16 cellular contexts compared by ENCODE assay signal in genomic region chr4:8383451-8384160, GRCh38. TPM values are rescaled to one million over a fixed set of nuclear protein-coding genes. Genes with fewer than 3 reads are reported as not detected.
DNase-seq lines count a peak whose midpoint lies in the region; ATAC-seq and TF ChIP-seq lines count a peak whose summit lies in the region.
"Had no signal": no experiment of that assay in that cellular context is flagged by ENCODE, and none has a peak within 500 bp of the region (broad histone marks: within the 10 kb centered on the region; RNA-seq: fewer than 3 reads in every experiment).

No MANE protein-coding gene starts in this region.

- H3K4me3 ChIP-seq in heart right ventricle: no peak overlapping the region
- H3K4me3 ChIP-seq in fibroblast of villous mesenchyme (ENCODE audit: low read depth, low read length): no peak overlapping the region
- H3K4me3 ChIP-seq in osteoblast (ENCODE audit: insufficient read depth, low read length): no peak overlapping the region
- no peak overlapping the region for H3K4me3 ChIP-seq in Caco-2 (ENCODE audit: low read depth, low read length)
- H3K4me3 ChIP-seq: A549, suprapubic skin had no signal

- POLR2A ChIA-PET in Caco-2 (lab: Charles Lee): no interaction called here

- 53 to 60% methylated on average over 19 of the region's 19 CpGs for WGBS in heart right ventricle, 2 donors

- CTCF ChIA-PET in Caco-2 (lab: Charles Lee): no interaction called here

- H3K4me3 Mint-ChIP-seq in Caco-2 (ENCODE audit: unreplicated experiment): no peak overlapping the region
- H3K4me3 Mint-ChIP-seq: activated CD4-positive, alpha-beta memory T cell treated with anti-CD3 and anti-CD28 coated beads for 36 hours; central memory CD8-positive, alpha-beta T cell had no signal

- peaks cover 12% of the 10 kb centered on the region for H3K4me1 Mint-ChIP-seq in Caco-2 (ENCODE audit: low read depth, unreplicated experiment)
- H3K4me1 Mint-ChIP-seq: central memory CD8-positive, alpha-beta T cell had no signal

- no peaks in the 10 kb centered on the region for H3K9me3 Mint-ChIP-seq in Caco-2 (ENCODE audit: unreplicated experiment)
- H3K9me3 Mint-ChIP-seq: activated CD4-positive, alpha-beta memory T cell treated with anti-CD3 and anti-CD28 coated beads for 36 hours; central memory CD8-positive, alpha-beta T cell had no signal

- H3K27ac Mint-ChIP-seq in Caco-2 (ENCODE audit: unreplicated experiment): no peak overlapping the region
- H3K27ac Mint-ChIP-seq: activated CD4-positive, alpha-beta memory T cell treated with anti-CD3 and anti-CD28 coated beads for 36 hours had no signal

- H2AFZ ChIP-seq in osteoblast (ENCODE audit: low read length): no peak overlapping the region

- BruUV-seq in Caco-2 (replicated peaks; lab: Mats Ljungman, UMichigan): no TSS peak

- ATAC-seq in heart right ventricle (peak in 2 of 8 donors; percentile 14 to 24), Right ventricle myocardium inferior (no peak)
- ATAC-seq: A549, HCT116 had no signal

- H3K4me1 ChIP-seq in heart right ventricle (peaks cover 0 to 54% (median 28%) of the 10 kb centered on the region in 9 donors), osteoblast (ENCODE audit: insufficient read depth, low read length) (peaks cover 3% of the 10 kb centered on the region), Caco-2 (peaks cover 7% of the 10 kb centered on the region)
- H3K4me1 ChIP-seq: suprapubic skin had no signal

- H3K9me3 ChIP-seq in heart right ventricle: no peaks in the 10 kb centered on the region
- no peaks in the 10 kb centered on the region for H3K9me3 ChIP-seq in osteoblast (ENCODE audit: low read depth, low read length)
- H3K9me3 ChIP-seq in Caco-2: no peaks in the 10 kb centered on the region
- H3K9me3 ChIP-seq: A549, suprapubic skin had no signal

- H3K27me3 Mint-ChIP-seq in Caco-2 (ENCODE audit: insufficient read depth, unreplicated experiment): no peaks in the 10 kb centered on the region
- H3K27me3 Mint-ChIP-seq: activated CD4-positive, alpha-beta memory T cell treated with anti-CD3 and anti-CD28 coated beads for 36 hours; central memory CD8-positive, alpha-beta T cell had no signal

- DNase-seq in heart right ventricle: no peak
- no peak for DNase-seq in Right ventricle myocardium inferior (ENCODE audit: missing footprints)
- peak; percentile 79 for DNase-seq in fibroblast of villous mesenchyme (ENCODE audit: low read depth)
- DNase-seq in osteoblast (ENCODE audit: insufficient read length, low spot score, missing footprints): peak; percentile 76
- no peak for DNase-seq in NCI-H345 (lab: John Stamatoyannopoulos, UW)
- DNase-seq in Caco-2: no peak
- DNase-seq in activated CD8-positive, alpha-beta memory T cell treated with anti-CD3 and anti-CD28 coated beads, Interleukin-2, amount 50 U/mL, for 4 hours: no peak
- DNase-seq in NCI-H69 (lab: John Stamatoyannopoulos, UW): no peak
- DNase-seq: activated CD4-positive, alpha-beta memory T cell treated with anti-CD3 and anti-CD28 coated beads for 36 hours; activated effector memory CD4-positive, alpha-beta T cell treated with anti-CD3 and anti-CD28 coated beads, Interleukin-2, amount 50 U/mL, for 16 hours; Calu3; NCI-H1048 had no signal

- no peak overlapping the region for H3K4me2 ChIP-seq in osteoblast (ENCODE audit: insufficient read depth, low read length)
- H3K4me2 ChIP-seq: A549 had no signal

- H3K36me3 Mint-ChIP-seq in Caco-2 (ENCODE audit: insufficient read depth, unreplicated experiment): no peaks in the 10 kb centered on the region

- no peaks in the 10 kb centered on the region for H3K27me3 ChIP-seq in heart right ventricle
- no peaks in the 10 kb centered on the region for H3K27me3 ChIP-seq in osteoblast (ENCODE audit: insufficient read depth, low read length)
- H3K27me3 ChIP-seq in Caco-2 (replicated peaks; ENCODE audit: control insufficient read depth, insufficient read depth, low read length): no peaks in the 10 kb centered on the region
- H3K27me3 ChIP-seq: suprapubic skin had no signal

- no peaks in the 10 kb centered on the region for H3K79me2 ChIP-seq in osteoblast (ENCODE audit: insufficient read depth, low read length)

- TF ChIP-seq CTCF in heart right ventricle (IDR thresholded peaks at IDR 0.05): no peak
- TF ChIP-seq CTCF in fibroblast of villous mesenchyme (IDR thresholded peaks at IDR 0.05; ENCODE audit: insufficient read depth, low read depth, low read length): no peak
- no peak for TF ChIP-seq CTCF in osteoblast (IDR thresholded peaks at IDR 0.05; ENCODE audit: extremely low read depth, low read depth, low read length)
- no peak for TF ChIP-seq CTCF in Caco-2 (IDR thresholded peaks at IDR 0.05; ENCODE audit: insufficient read depth in 1 of 2, low read depth in 1 of 2, low read length in 1 of 2, severe bottlenecking in 1 of 2, unreplicated experiment in 1 of 2)

- peaks cover 0 to 72% (median 11%) of the 10 kb centered on the region in 9 donors for H3K36me3 ChIP-seq in heart right ventricle
- peaks cover 9% of the 10 kb centered on the region for H3K36me3 ChIP-seq in osteoblast (ENCODE audit: insufficient read depth, low read length)
- no peaks in the 10 kb centered on the region for H3K36me3 ChIP-seq in Caco-2 (ENCODE audit: control insufficient read depth, insufficient read depth, low read length)

- peaks cover 21% of the 10 kb centered on the region for H4K20me1 ChIP-seq in osteoblast (ENCODE audit: insufficient read depth, low read length)

- H3K27ac ChIP-seq in heart right ventricle (peak overlapping the region in 7 of 10 donors; percentile 4 to 52 (median 33)), osteoblast (ENCODE audit: low read depth, low read length) (no peak overlapping the region)
- H3K27ac ChIP-seq: A549, suprapubic skin had no signal

- intact Hi-C loops in heart right ventricle (cut with DNase I) (no loop called here), Right ventricle myocardium inferior (cut with DNase I) (loop anchor here (5.0 kb wide), 1 partner anchor 51 kb away; no protein-coding TSS in a partner anchor), Caco-2 (cut with micrococcal nuclease; ENCODE audit: unreplicated experiment) (no loop called here)

RNA-seq across cellular contexts. Expression of gene ACOX3, which starts 56.9 kb away (rescaled TPM):
- total RNA-seq in heart right ventricle (10 to 100 TPM; 21.6 to 28.9 (median 25.6) TPM), Right ventricle myocardium inferior (25.3 TPM), fibroblast of villous mesenchyme (26.8 and 32.5 TPM in 2 replicates), osteoblast (24.2 and 29.2 TPM in 2 replicates), Caco-2 (2022) (11.5 and 14.1 TPM in 2 replicates)
- polyA plus RNA-seq in heart right ventricle: 10 to 100 TPM; 17.9 to 18.5 TPM

RNA-seq across cellular contexts. Expression of gene TRMT44, which starts 57.0 kb away (rescaled TPM):
- total RNA-seq in heart right ventricle (10 to 100 TPM in 2 of 10 donors, 1 to 10 TPM in 8; 6.0 to 10.2 (median 8.4) TPM), Right ventricle myocardium inferior (9.2 TPM), fibroblast of villous mesenchyme (17.4 and 19.4 TPM in 2 replicates), osteoblast (19.7 and 21.7 TPM in 2 replicates), Caco-2 (2022) (22.3 and 23.4 TPM in 2 replicates)
- polyA plus RNA-seq in heart right ventricle: 1 to 10 TPM; 4.5 to 5.3 TPM

Comparison
In these comparisons a context has a peak if more than half of its experiments do, and no peak if none do; other contexts are left out.
1. DNase-seq: peak in fibroblast of villous mesenchyme (single experiment) and osteoblast (single experiment); none in heart right ventricle (0 of 2), Right ventricle myocardium inferior (single experiment), NCI-H345 (single experiment), Caco-2 (0 of 2), activated CD8-positive, alpha-beta memory T cell treated with anti-CD3 and anti-CD28 coated beads, Interleukin-2, amount 50 U/mL, for 4 hours (single experiment) and NCI-H69 (single experiment).